23 cellular contexts compared by ENCODE assay signal in the genomic region with DNA sequence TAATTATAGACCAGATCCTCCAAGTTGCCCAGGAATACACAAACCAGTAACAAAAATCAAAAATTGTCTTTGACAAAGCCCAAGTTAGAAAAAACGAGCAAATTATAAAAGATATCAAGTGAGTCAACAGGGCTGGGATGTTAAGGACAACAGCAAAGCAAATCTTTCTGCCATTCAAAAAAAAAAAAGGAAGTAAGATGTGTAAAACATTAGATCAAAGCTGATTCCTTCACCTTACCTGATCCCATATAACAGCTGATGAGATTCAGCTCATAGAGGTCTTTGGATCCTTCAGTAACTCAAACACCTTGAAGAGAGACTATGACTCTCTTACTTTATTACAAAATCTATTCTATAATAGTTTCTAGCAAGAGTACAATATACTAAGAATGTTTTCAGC.
"Had no signal": no experiment of that assay in that cellular context is flagged by ENCODE, and none has a peak within 500 bp of the region (broad histone marks: within the 10 kb centered on the region; RNA-seq: fewer than 3 reads in every experiment).

No MANE protein-coding gene starts in this region.

- H3K36me3 ChIP-seq: left ventricle myocardium inferior, lower lobe of right lung, prostate gland, right lobe of liver, tibial artery, upper lobe of left lung, uterus had no signal

- H3K9ac ChIP-seq: parathyroid adenoma had no signal

- DNase-seq: dorsolateral prefrontal cortex; effector CD8-positive, alpha-beta T cell; foreskin melanocyte; head of caudate nucleus; kidney; left cardiac atrium; left ventricle myocardium inferior; lower lobe of right lung; mesenchymal stem cell; midbrain; retina; right lobe of liver; stimulated activated CD4-positive, alpha-beta T cell treated with anti-CD3 and anti-CD28 coated beads, Interleukin-4, amount 100 ng/mL, for 1 hour; stimulated activated CD8-positive, alpha-beta memory T cell treated with anti-CD3 and anti-CD28 coated beads, Interleukin-4, amount 100 ng/mL, for 48 hours; stimulated activated naive CD8-positive, alpha-beta T cell treated with anti-CD3 and anti-CD28 coated beads, Interleukin-15, Interleukin-2, amounts not matched to agents 100 U/mL and 50 U/mL, for 24 hours; tibial artery; upper lobe of left lung; uterus had no signal

- ATAC-seq: left cardiac atrium; lower lobe of right lung; right lobe of liver; stimulated activated effector memory CD8-positive, alpha-beta T cell treated with anti-CD3 and anti-CD28 coated beads, Interleukin-12 subunit alpha, Interleukin-12 subunit beta, amount 100 ng/mL, for 72 hours; stimulated activated naive CD8-positive, alpha-beta T cell treated with anti-CD3 and anti-CD28 coated beads, Interleukin-15, Interleukin-2, amounts not matched to agents 100 U/mL and 50 U/mL, for 24 hours had no signal

- H3K36me3 Mint-ChIP-seq: stimulated activated effector memory CD8-positive, alpha-beta T cell treated with anti-CD3 and anti-CD28 coated beads, Interleukin-12 subunit alpha, Interleukin-12 subunit beta, amount 100 ng/mL, for 72 hours had no signal

- H3K79me2 ChIP-seq: hepatocyte had no signal

- H3K27ac Mint-ChIP-seq: stimulated activated effector memory CD8-positive, alpha-beta T cell treated with anti-CD3 and anti-CD28 coated beads, Interleukin-12 subunit alpha, Interleukin-12 subunit beta, amount 100 ng/mL, for 72 hours had no signal

- H3K4me2 ChIP-seq: hepatocyte had no signal

- H3K27me3 ChIP-seq: dorsolateral prefrontal cortex, hepatocyte, right lobe of liver, tibial artery, upper lobe of left lung, uterus had no signal

- H2AFZ ChIP-seq: hepatocyte, parathyroid adenoma had no signal

- H3K9me3 ChIP-seq: left ventricle myocardium inferior, lower lobe of right lung, prostate gland, right lobe of liver, tibial artery, upper lobe of left lung, uterus had no signal

- H3K4me1 Mint-ChIP-seq: stimulated activated effector memory CD8-positive, alpha-beta T cell treated with anti-CD3 and anti-CD28 coated beads, Interleukin-12 subunit alpha, Interleukin-12 subunit beta, amount 100 ng/mL, for 72 hours had no signal

- H3K27ac ChIP-seq: dorsolateral prefrontal cortex, hepatocyte, left ventricle myocardium inferior, lower lobe of right lung, parathyroid adenoma, prostate gland, right lobe of liver, tibial artery, upper lobe of left lung, uterus had no signal

- H3K4me3 Mint-ChIP-seq: nephron; stimulated activated effector memory CD8-positive, alpha-beta T cell treated with anti-CD3 and anti-CD28 coated beads, Interleukin-12 subunit alpha, Interleukin-12 subunit beta, amount 100 ng/mL, for 72 hours had no signal

- H3K4me3 ChIP-seq: dorsolateral prefrontal cortex, hepatocyte, left ventricle myocardium inferior, lower lobe of right lung, prostate gland, right lobe of liver, tibial artery, upper lobe of left lung, uterus had no signal

- H3K4me1 ChIP-seq: parathyroid adenoma, prostate gland, tibial artery, uterus had no signal

- H3K9me3 Mint-ChIP-seq: nephron; stimulated activated effector memory CD8-positive, alpha-beta T cell treated with anti-CD3 and anti-CD28 coated beads, Interleukin-12 subunit alpha, Interleukin-12 subunit beta, amount 100 ng/mL, for 72 hours had no signal
